22 cellular contexts compared by ENCODE assay signal in the genomic region with DNA sequence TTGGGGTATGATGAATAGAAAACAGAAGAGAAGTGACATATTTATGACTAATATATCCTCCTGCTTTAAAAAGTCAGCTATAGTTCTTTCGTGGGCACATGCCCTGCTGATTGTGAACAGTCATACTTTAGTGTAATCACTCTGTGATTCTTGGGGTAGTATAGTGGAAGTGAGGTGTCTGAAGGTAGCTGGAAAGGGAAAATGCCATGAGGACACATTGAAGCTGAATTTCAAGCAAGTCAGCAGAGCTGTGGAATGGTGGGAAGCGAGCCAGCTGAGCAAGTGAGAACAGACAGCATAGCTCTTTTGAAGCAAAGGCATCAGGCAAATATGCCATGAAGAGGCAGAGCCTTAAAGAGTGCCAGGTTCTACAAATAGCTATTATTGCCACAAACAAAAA. TPM values are rescaled to one million over a fixed set of nuclear protein-coding genes. Genes with fewer than 3 reads are reported as not detected.
A peak's percentile ranks its signal among the peaks of the same experiment; 100 is the strongest.
DNase-seq lines count a peak whose midpoint lies in the region; ATAC-seq and TF ChIP-seq lines count a peak whose summit lies in the region.
"Had no signal": no experiment of that assay in that cellular context is flagged by ENCODE, and none has a peak within 500 bp of the region (broad histone marks: within the 10 kb centered on the region; RNA-seq: fewer than 3 reads in every experiment).

No MANE protein-coding gene starts in this region.

- no peak overlapping the region for H3K18ac ChIP-seq in mesendoderm (ENCODE audit: low read length)

- no peaks in the 10 kb centered on the region for H3K36me3 ChIP-seq in mesendoderm (ENCODE audit: control insufficient read depth, insufficient read depth, low read length)
- H3K36me3 ChIP-seq: BLaER1, cardiac muscle cell, neural progenitor cell had no signal

- no peak overlapping the region for H2AK5ac ChIP-seq in mesendoderm (ENCODE audit: low read length)

- H3K27me3 ChIP-seq in mesendoderm (ENCODE audit: insufficient read depth, low read length, poor library complexity): no peaks in the 10 kb centered on the region
- H3K27me3 ChIP-seq: BLaER1, cardiac muscle cell, neural progenitor cell had no signal

- no peaks in the 10 kb centered on the region for H3K4me1 ChIP-seq in mesendoderm (ENCODE audit: control insufficient read depth, low read depth, low read length)
- H3K4me1 ChIP-seq: BLaER1, neural progenitor cell, psoas muscle had no signal

- ATAC-seq in HG03196 (IDR thresholded peaks at IDR 0.05; ENCODE audit: unreplicated experiment): no peak
- ATAC-seq: activated T-cell treated with anti-CD3 and anti-CD28 coated beads, Interleukin-2, amount 50 U/mL, for 72 hours; HepG2; psoas muscle; SK-N-SH treated with all-trans-retinoic acid at 6 μM for 48 hours had no signal

- H3K4me3 ChIP-seq in astrocyte of the spinal cord (ENCODE audit: low read depth, low read length) (no peak overlapping the region), mesendoderm (ENCODE audit: low read length) (no peak overlapping the region)
- H3K4me3 ChIP-seq: BLaER1, cardiac muscle cell, neural progenitor cell, psoas muscle, skin epidermis had no signal

- H2BK15ac ChIP-seq in mesendoderm (replicated peaks; ENCODE audit: low read depth): no peak overlapping the region

- in situ Hi-C loops in astrocyte of the spinal cord (cut with HindIII; ENCODE audit: low sequenced_read_pairs): no loop called here

- H3K4ac ChIP-seq in mesendoderm (ENCODE audit: low read depth, low read length): no peak overlapping the region

- H3K9ac ChIP-seq in mesendoderm (ENCODE audit: low read length): no peak overlapping the region
- H3K9ac ChIP-seq: BLaER1, neural progenitor cell had no signal

- WGBS in mesendoderm (ENCODE audit: extremely low coverage, insufficient coverage, low lambda C conversion rate): no CpG with 5 or more reads among the region's 2 CpGs

- DNase-seq in EH (ENCODE audit: low read depth) (peak; percentile 1), NCI-H446 (lab: John Stamatoyannopoulos, UW) (peak; percentile 11 to 50), astrocyte of the spinal cord (ENCODE audit: low read depth, low spot score) (peak; percentile 39), mesendoderm (peak; percentile 39), NCI-H2227 treated with DMSO at 0.1 percent for 48 hours (lab: John Stamatoyannopoulos, UW) (no peak), HUDEP-2 (lab: John Stamatoyannopoulos, UW; ENCODE audit: unreplicated experiment in 76 of 76) (no peak)
- DNase-seq: ACHN; activated CD4-positive, alpha-beta T cell treated with anti-CD3 and anti-CD28 coated beads, Interleukin-2, amount 10 ng/mL, durations not matched to agents 24 days and 14 days; activated naive CD4-positive, alpha-beta T cell treated with Interleukin-2 at 50 U/mL for 16 hours; activated T-cell treated with anti-CD3 and anti-CD28 coated beads, Interleukin-2, amount 50 U/mL, for 72 hours; amniotic stem cell; NCI-H1048; NCI-H2081; psoas muscle; T-helper 2 cell had no signal

- H3K23ac ChIP-seq in mesendoderm (ENCODE audit: low read length): no peak overlapping the region

- H3K4me2 ChIP-seq in mesendoderm (ENCODE audit: low read length): no peak overlapping the region
- H3K4me2 ChIP-seq: BLaER1, neural progenitor cell had no signal

- no peak overlapping the region for H3K56ac ChIP-seq in mesendoderm (ENCODE audit: low read length)

- H4K5ac ChIP-seq in mesendoderm (ENCODE audit: low read length): no peak overlapping the region

- H2BK120ac ChIP-seq in mesendoderm (ENCODE audit: low read depth, low read length): no peak overlapping the region

- H4K8ac ChIP-seq in mesendoderm (ENCODE audit: low read depth, low read length): no peak overlapping the region

- H3K27ac ChIP-seq in mesendoderm (ENCODE audit: low read depth, low read length): no peak overlapping the region
- H3K27ac ChIP-seq: BLaER1, cardiac muscle cell, neural progenitor cell, psoas muscle, skin epidermis had no signal

- no peak overlapping the region for H2BK5ac ChIP-seq in mesendoderm (ENCODE audit: low read length)

- no peaks in the 10 kb centered on the region for H3K79me1 ChIP-seq in mesendoderm (ENCODE audit: low read length)

- no peaks in the 10 kb centered on the region for H3K79me2 ChIP-seq in mesendoderm (ENCODE audit: control insufficient read depth, insufficient read depth, low read length)

- no peak for TF ChIP-seq CTCF in astrocyte of the spinal cord (IDR thresholded peaks at IDR 0.05; ENCODE audit: low read depth, low read length)

RNA-seq across cellular contexts. Expression of a gene that starts 20.7 kb away (rescaled TPM):
- polyA plus RNA-seq in mesendoderm (2013, experiment 1 of 2): 11.6 TPM
- 12.7 TPM for polyA plus RNA-seq in mesendoderm (2013, experiment 2 of 2)
- polyA plus RNA-seq: HepG2 had no signal

Comparison
In these comparisons a context has a peak if more than half of its experiments do, and no peak if none do; other contexts are left out.
1. DNase-seq: peak in EH (single experiment), NCI-H446 (2 of 2), astrocyte of the spinal cord (single experiment) and mesendoderm (single experiment); none in NCI-H2227 treated with DMSO at 0.1 percent for 48 hours (single experiment) and HUDEP-2 (0 of 76).